Comparison of ENCODE assay signal across 7 cellular contexts in the genomic region with DNA sequence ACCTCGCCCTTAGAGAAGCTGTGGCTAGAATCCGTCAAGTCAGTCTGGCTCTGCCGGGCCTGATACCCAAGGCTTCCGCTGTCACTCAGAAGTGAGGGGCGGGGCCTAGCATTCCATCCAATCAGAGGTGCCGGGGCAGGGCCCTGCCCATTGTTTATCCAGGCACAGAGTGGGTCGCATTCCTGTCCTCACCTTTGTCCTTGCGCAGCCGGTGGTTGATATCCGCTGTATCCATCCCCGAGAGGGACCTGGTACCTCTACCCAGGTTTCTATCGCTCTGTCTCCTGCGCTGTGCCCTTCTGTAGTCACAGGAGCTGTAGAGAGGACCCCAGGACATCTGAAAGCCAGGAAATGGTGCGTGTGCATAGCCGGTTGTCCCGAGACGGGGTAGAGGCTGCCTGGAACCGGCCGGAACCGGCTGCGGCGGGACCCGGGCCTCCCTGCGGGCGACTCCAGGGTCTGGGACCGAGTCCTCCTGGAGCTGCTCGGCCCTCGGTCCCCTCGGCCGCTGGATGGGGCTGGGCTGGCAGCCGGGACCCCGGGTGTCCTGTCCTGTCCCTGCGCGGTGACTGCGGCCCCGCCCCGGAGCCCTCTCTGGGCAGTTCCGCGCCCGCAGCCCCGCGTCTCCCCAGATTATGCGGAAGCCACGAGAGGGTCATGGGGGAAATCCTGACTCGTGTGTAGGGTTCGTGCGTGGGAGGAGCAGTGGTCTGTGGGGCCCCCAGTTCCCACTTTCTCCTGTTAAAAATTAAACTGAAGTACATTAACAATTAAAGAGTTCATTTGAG. TPM values are rescaled to one million over a fixed set of nuclear protein-coding genes. Genes with fewer than 3 reads are reported as not detected.
DNase-seq lines count a peak whose midpoint lies in the region; ATAC-seq and TF ChIP-seq lines count a peak whose summit lies in the region.

TSS of gene ZNF763 (plus strand) at position 183 of the 788 bp plus-strand sequence. CDS start at position 352, 169 bp downstream.

- peaks cover 18% of the 10 kb centered on the region for H3K36me3 Mint-ChIP-seq in activated CD4-positive, alpha-beta memory T cell treated with anti-CD3 and anti-CD28 coated beads, Interleukin-2, amount 10 ng/mL, durations not matched to agents 7 days and 5 days (ENCODE audit: low read depth)

- no peaks in the 10 kb centered on the region for H3K27me3 ChIP-seq in duodenal mucosa (ENCODE audit: control insufficient read depth in 1 of 2, insufficient read depth in 2 of 2, low read length in 2 of 2)

- TF ChIP-seq CTCF in lower leg skin (IDR thresholded peaks at IDR 0.05): no peak

- H3K4me1 Mint-ChIP-seq in activated CD4-positive, alpha-beta memory T cell treated with anti-CD3 and anti-CD28 coated beads, Interleukin-2, amount 10 ng/mL, durations not matched to agents 7 days and 5 days: peaks cover 22% of the 10 kb centered on the region

- peak within 1 kb of the TSS; percentile 82 to 84 for H3K4me3 ChIP-seq in duodenal mucosa (ENCODE audit: low read depth in 1 of 2, low read length in 2 of 2)
- peak within 1 kb of the TSS; percentile 73 for H3K4me3 ChIP-seq in lower leg skin (ENCODE audit: low read depth, poor library complexity, severe bottlenecking)

- H3K9me3 ChIP-seq in duodenal mucosa (ENCODE audit: control insufficient read depth in 1 of 2, low read length in 2 of 2): peaks cover 0 to under 1% of the 10 kb centered on the region in 2 donors

- POLR2A ChIA-PET in activated CD4-positive, alpha-beta memory T cell treated with anti-CD3 and anti-CD28 coated beads, Interleukin-2, amount 10 ng/mL, durations not matched to agents 7 days and 5 days (lab: Charles Lee): interaction anchor here (1.3 to 3.2 kb wide), 4 partner anchors 23 to 197 kb away, joined by 3 to 19 read pairs (median 10); partner anchors contain the start of genes ZNF136 and ZNF700

- peak within 1 kb of the TSS; percentile 75 for H3K27ac Mint-ChIP-seq in activated CD4-positive, alpha-beta memory T cell treated with anti-CD3 and anti-CD28 coated beads, Interleukin-2, amount 10 ng/mL, durations not matched to agents 7 days and 5 days

- peak; percentile 91 for ATAC-seq in GM18868 (IDR thresholded peaks at IDR 0.05; ENCODE audit: unreplicated experiment)
- peak; percentile 83 for ATAC-seq in HG03108 (IDR thresholded peaks at IDR 0.05; ENCODE audit: unreplicated experiment)

- CTCF ChIA-PET in activated CD4-positive, alpha-beta memory T cell treated with anti-CD3 and anti-CD28 coated beads, Interleukin-2, amount 10 ng/mL, durations not matched to agents 7 days and 5 days (lab: Charles Lee): interaction anchor here (0.7 to 3.3 kb wide), 4 partner anchors 24 to 176 kb away, joined by 3 to 38 read pairs (median 16); partner anchors contain the start of genes ZNF20 and ZNF700

- 0 to 1% methylated on average over 29 to 43 of the region's 47 CpGs for WGBS in lower leg skin, 2 donors

- peak within 1 kb of the TSS; percentile 95 for H3K27ac ChIP-seq in duodenal mucosa (ENCODE audit: low read depth, low read length)

- H3K4me1 ChIP-seq in duodenal mucosa (ENCODE audit: control insufficient read depth in 1 of 2, insufficient read depth in 2 of 2, low read length in 2 of 2): peaks cover 6 to 13% of the 10 kb centered on the region in 2 donors

- no peaks in the 10 kb centered on the region for H3K27me3 Mint-ChIP-seq in activated CD4-positive, alpha-beta memory T cell treated with anti-CD3 and anti-CD28 coated beads, Interleukin-2, amount 10 ng/mL, durations not matched to agents 7 days and 5 days

- H3K9me3 Mint-ChIP-seq in activated CD4-positive, alpha-beta memory T cell treated with anti-CD3 and anti-CD28 coated beads, Interleukin-2, amount 10 ng/mL, durations not matched to agents 7 days and 5 days: peaks cover 15% of the 10 kb centered on the region

- peak within 1 kb of the TSS; percentile 85 for H3K4me3 Mint-ChIP-seq in activated CD4-positive, alpha-beta memory T cell treated with anti-CD3 and anti-CD28 coated beads, Interleukin-2, amount 10 ng/mL, durations not matched to agents 7 days and 5 days

- peak within 1 kb of the TSS; percentile 67 to 69 for H3K9ac ChIP-seq in duodenal mucosa (ENCODE audit: low read depth in 1 of 2, low read length in 2 of 2)

- H3K36me3 ChIP-seq in duodenal mucosa (ENCODE audit: control insufficient read depth in 1 of 2, insufficient read depth in 2 of 2, low read length in 2 of 2): no peaks in the 10 kb centered on the region

- intact Hi-C loops in lower leg skin (cut with DNase I; ENCODE audit: low total_unique reads): loop anchor here (5.0 kb wide), 1 partner anchor 177 kb away; the partner anchor contains the start of gene ZNF20

- TF ChIP-seq POLR2A in lower leg skin (IDR thresholded peaks at IDR 0.05): no peak

- DNase-seq in NCI-H774 (lab: John Stamatoyannopoulos, UW) (peak; percentile 14), lower leg skin (ENCODE audit: low spot score in 2 of 2) (peak; percentile 96 to 99)
- DNase-seq in activated CD4-positive, alpha-beta memory T cell treated with anti-CD3 and anti-CD28 coated beads, Interleukin-2, amount 10 ng/mL, durations not matched to agents 7 days and 5 days: peak; percentile 91
- peak; percentile 91 for DNase-seq in stimulated activated CD4-positive, alpha-beta T cell treated with anti-CD3 and anti-CD28 coated beads, Interleukin-4, amount 100 ng/mL, for 24 hours

RNA-seq across cellular contexts. Expression of gene ZNF763, which starts in this region (rescaled TPM):
- total RNA-seq in activated CD4-positive, alpha-beta memory T cell treated with anti-CD3 and anti-CD28 coated beads, Interleukin-2, amount 10 ng/mL, durations not matched to agents 7 days and 5 days: 1 to 10 TPM; 1.4 to 2.2 TPM
- 1 to 10 TPM; 1.9 to 7.8 (median 4.3) TPM for total RNA-seq in lower leg skin

Comparison
In these comparisons a context has a peak if more than half of its experiments do, and no peak if none do; other contexts are left out.
1. Peak in every context shown above with its lines: DNase-seq, ATAC-seq, H3K4me3 ChIP-seq and H3K27ac ChIP-seq.
2. DNase-seq: peak in every context shown above with its lines; median percentile 98 in lower leg skin; 91 in activated CD4-positive, alpha-beta memory T cell treated with anti-CD3 and anti-CD28 coated beads, Interleukin-2, amount 10 ng/mL, durations not matched to agents 7 days and 5 days; 91 in stimulated activated CD4-positive, alpha-beta T cell treated with anti-CD3 and anti-CD28 coated beads, Interleukin-4, amount 100 ng/mL, for 24 hours; 14 in NCI-H774.